Comparison of ENCODE assay signal across 8 cellular contexts in the genomic region with DNA sequence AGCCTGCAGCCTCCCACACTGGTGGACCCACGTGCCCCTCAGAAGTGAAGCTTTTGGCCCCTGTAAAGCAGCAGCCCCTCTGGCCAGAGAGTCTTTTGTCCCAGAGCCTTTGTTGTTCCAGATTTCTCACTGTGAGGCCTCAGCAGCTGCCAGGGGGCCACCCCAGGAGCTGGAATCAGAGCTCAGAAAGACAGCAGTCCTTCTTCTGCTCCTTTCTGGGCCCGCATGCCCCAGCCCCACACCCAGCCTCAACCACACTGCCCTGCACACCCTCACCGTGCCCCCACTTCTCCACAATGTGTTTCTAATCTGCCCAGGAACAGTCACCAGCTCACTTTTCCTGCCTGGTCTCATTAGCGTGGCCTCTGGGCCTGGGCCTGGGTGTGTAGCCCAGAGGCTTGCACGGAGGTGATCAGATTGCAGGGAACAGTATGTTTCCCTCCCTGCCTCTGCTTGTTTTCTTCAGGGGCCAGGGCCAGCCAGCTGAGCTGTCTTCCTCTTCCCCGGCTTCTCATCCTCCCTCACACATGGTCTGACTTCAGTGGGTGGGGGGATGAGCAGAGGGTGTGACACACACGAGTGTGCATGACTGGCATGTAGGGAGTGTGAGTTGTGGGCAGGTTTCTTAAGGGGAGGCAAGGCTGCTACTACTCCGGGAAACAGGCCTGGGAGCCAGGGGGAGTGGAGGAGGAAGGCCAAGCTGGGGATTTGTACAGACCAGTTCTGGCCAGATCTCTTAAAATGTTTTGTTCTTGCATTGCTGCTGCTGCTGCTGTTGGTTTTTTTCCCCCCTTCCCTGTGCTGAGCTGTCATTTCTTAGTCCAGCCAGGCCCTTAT.
DNase-seq lines count a peak whose midpoint lies in the region; ATAC-seq, FAIRE-seq and TF ChIP-seq lines count a peak whose summit lies in the region.

No MANE protein-coding gene starts in this region.

- no peaks in the 10 kb centered on the region for H3K27me3 ChIP-seq in bronchial epithelial cell (ENCODE audit: control insufficient read depth, insufficient read depth, low read length)

- no peaks in the 10 kb centered on the region for H3K9me3 ChIP-seq in KOPT-K1 (ENCODE audit: insufficient read depth, low read length, poor library complexity, severe bottlenecking)

- no peak overlapping the region for H3K4me3 ChIP-seq in bronchial epithelial cell (ENCODE audit: low read depth, low read length)

- H3K36me3 Mint-ChIP-seq in T-helper 2 cell treated with Interferon-gamma antibody and Interleukin-4, amounts not matched to agents 5 μg/mL and 100 μg/mL, for 36 hours (ENCODE audit: low read depth) = no peaks in the 10 kb centered on the region

- peaks cover 25% of the 10 kb centered on the region for H3K4me1 Mint-ChIP-seq in T-helper 2 cell treated with Interferon-gamma antibody and Interleukin-4, amounts not matched to agents 5 μg/mL and 100 μg/mL, for 36 hours (ENCODE audit: low read depth)

- FAIRE-seq in bronchial epithelial cell (lab: Jason Lieb, UNC) = peak; percentile 77

- H3K27me3 Mint-ChIP-seq in T-helper 2 cell treated with Interferon-gamma antibody and Interleukin-4, amounts not matched to agents 5 μg/mL and 100 μg/mL, for 36 hours (ENCODE audit: low read depth) = peaks cover 6% of the 10 kb centered on the region

- ATAC-seq in GM21447 (IDR thresholded peaks at IDR 0.05; ENCODE audit: unreplicated experiment) (no peak), HG03439 (IDR thresholded peaks at IDR 0.05; ENCODE audit: unreplicated experiment) (no peak)

- TF ChIP-seq CTCF in AG09319 (IDR thresholded peaks at IDR 0.05; ENCODE audit: low read depth, low read length) (no peak; the same call in 1 of the 2 replicates), bronchial epithelial cell (IDR thresholded peaks at IDR 0.05; ENCODE audit: insufficient read depth, low read length, severe bottlenecking) (no peak)

- H3K36me3 ChIP-seq in KOPT-K1 (ENCODE audit: insufficient read depth, low read length) (no peaks in the 10 kb centered on the region), bronchial epithelial cell (ENCODE audit: control insufficient read depth, insufficient read depth, low read length) (no peaks in the 10 kb centered on the region)

- no peak overlapping the region for H3K27ac Mint-ChIP-seq in T-helper 2 cell treated with Interferon-gamma antibody and Interleukin-4, amounts not matched to agents 5 μg/mL and 100 μg/mL, for 36 hours

- no peak overlapping the region for H3K4me3 Mint-ChIP-seq in T-helper 2 cell treated with Interferon-gamma antibody and Interleukin-4, amounts not matched to agents 5 μg/mL and 100 μg/mL, for 36 hours

- H3K9me3 Mint-ChIP-seq in T-helper 2 cell treated with Interferon-gamma antibody and Interleukin-4, amounts not matched to agents 5 μg/mL and 100 μg/mL, for 36 hours = no peaks in the 10 kb centered on the region

- DNase-seq in AG09319 (ENCODE audit: extremely low read depth, low read depth) (peak; percentile 91), bronchial epithelial cell (ENCODE audit: low read depth) (peak; percentile 92), left kidney (ENCODE audit: low read depth, low spot score) (peak; percentile 89), substantia nigra (lab: John Stamatoyannopoulos, UW) (peak in 46 of 49 donors; percentile 27 to 83 (median 62))
- DNase-seq in T-helper 2 cell treated with Interferon-gamma antibody and Interleukin-4, amounts not matched to agents 5 μg/mL and 100 μg/mL, for 36 hours (ENCODE audit: low spot score) = no peak

- H3K27ac ChIP-seq in KOPT-K1 (ENCODE audit: low read depth, low read length, poor library complexity, severe bottlenecking) (peak overlapping the region; percentile 87), substantia nigra (ENCODE audit: low read depth, low read length, poor library complexity, severe bottlenecking) (peak overlapping the region; percentile 79)
